In the genomic region with DNA sequence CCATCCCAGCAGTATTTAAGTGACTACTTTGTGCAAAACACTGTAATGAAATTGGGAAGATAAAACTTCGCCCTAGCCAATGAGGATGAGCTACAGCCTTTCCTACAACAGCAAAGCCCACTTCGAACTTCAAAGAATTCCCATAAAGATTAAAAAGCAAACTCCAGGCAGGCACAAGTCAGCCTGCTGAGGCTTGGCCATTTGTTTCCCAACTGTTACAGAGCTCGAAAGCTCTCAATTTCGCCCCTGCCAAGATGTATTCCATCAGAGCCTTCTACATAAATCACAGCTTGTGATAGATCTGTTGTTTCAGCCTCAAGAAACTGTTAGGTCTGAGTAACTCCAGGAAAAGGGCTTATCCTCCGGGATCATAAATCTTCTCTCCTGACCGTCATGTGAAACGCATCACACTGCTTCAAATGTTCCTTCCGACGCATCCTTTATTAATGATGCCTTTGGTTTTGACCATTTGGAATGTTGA, we compare ENCODE assay signal across 1 cellular context.
TF ChIP-seq lines count a peak whose summit lies in the region.

No MANE protein-coding gene starts in this region.

TF ChIP-seq in HEK293, 187 proteins besides CTCF, POLR2A, EP300 and RAD21 (continued from another document):
- peak; percentile 56; the same call in 1 of the 2 replicates for TF ChIP-seq ZXDB (tag by site-specific recombination; IDR thresholded peaks at IDR 0.05)
- TF ChIP-seq EGR2 (tag by site-specific recombination; IDR thresholded peaks at IDR 0.05; ENCODE audit: low read depth), result no peak
- TF ChIP-seq ZNF623 (tag by site-specific recombination; IDR thresholded peaks at IDR 0.05), result no peak
- TF ChIP-seq ZNF335 (tag by site-specific recombination; conservative IDR thresholded peaks at IDR 0.05), result peak; percentile 69
- 0 out of 2 replicates have a peak, but pooled peaks have one; percentile 49 for TF ChIP-seq ZEB2 (tag by site-specific recombination; IDR thresholded peaks at IDR 0.05)
- TF ChIP-seq SCRT1 (tag by site-specific recombination; IDR thresholded peaks at IDR 0.05; ENCODE audit: borderline replicate concordance), result 0 out of 2 replicates have a peak, but pooled peaks have one; percentile 33
- TF ChIP-seq, protein P1, sequence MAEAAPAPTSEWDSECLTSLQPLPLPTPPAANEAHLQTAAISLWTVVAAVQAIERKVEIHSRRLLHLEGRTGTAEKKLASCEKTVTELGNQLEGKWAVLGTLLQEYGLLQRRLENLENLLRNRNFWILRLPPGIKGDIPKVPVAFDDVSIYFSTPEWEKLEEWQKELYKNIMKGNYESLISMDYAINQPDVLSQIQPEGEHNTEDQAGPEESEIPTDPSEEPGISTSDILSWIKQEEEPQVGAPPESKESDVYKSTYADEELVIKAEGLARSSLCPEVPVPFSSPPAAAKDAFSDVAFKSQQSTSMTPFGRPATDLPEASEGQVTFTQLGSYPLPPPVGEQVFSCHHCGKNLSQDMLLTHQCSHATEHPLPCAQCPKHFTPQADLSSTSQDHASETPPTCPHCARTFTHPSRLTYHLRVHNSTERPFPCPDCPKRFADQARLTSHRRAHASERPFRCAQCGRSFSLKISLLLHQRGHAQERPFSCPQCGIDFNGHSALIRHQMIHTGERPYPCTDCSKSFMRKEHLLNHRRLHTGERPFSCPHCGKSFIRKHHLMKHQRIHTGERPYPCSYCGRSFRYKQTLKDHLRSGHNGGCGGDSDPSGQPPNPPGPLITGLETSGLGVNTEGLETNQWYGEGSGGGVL (tag by site-specific recombination; IDR thresholded peaks at IDR 0.05), result no peak
